Comparison of ENCODE assay signal across 19 cellular contexts in the genomic region with DNA sequence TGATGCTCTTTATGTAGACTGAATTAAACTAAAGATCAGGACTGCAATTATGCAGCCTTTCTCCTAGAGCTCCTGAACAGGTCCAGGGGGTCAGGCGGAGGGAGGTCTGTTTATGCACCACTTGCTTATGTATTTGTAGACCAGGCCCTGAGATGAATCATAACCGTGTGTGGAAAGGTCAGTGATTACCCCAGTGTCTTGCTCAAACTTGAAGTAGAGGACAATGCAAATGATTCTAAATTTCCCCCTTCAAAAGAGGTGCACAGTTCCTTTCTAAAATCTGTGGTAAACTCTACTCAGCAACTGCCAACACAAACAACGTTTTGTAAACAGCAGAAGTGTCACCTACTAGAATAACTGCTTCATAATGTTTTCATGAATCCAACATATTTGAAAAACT. TPM values are rescaled to one million over a fixed set of nuclear protein-coding genes. Genes with fewer than 3 reads are reported as not detected.
"Had no signal": no experiment of that assay in that cellular context is flagged by ENCODE, and none has a peak within 500 bp of the region (broad histone marks: within the 10 kb centered on the region; RNA-seq: fewer than 3 reads in every experiment).

No MANE protein-coding gene starts in this region.

- H3K27me3 ChIP-seq: body of pancreas, colonic mucosa, gastrocnemius medialis, tibial nerve had no signal

- H3K27ac Mint-ChIP-seq: activated CD4-positive, alpha-beta T cell treated with anti-CD3 and anti-CD28 coated beads, Interleukin-2, amount 10 ng/mL, durations not matched to agents 7 days and 5 days; activated CD8-positive, alpha-beta T cell treated with anti-CD3 and anti-CD28 coated beads, Interleukin-2, amount 10 ng/mL, durations not matched to agents 7 days and 5 days; activated naive CD4-positive, alpha-beta T cell treated with anti-CD3 and anti-CD28 coated beads for 36 hours; activated T-cell treated with anti-CD3 and anti-CD28 coated beads, Interleukin-2, amount 50 U/mL, for 24 hours; activated T-helper 2 cell treated with anti-CD3 and anti-CD28 coated beads, Interferon-gamma antibody, Interleukin-2, Interleukin-4, amounts not matched to agents 10 μg/mL and 5 μg/mL and 100 μg/mL, durations not matched to agents 14 hours and 24 hours and 36 hours; stimulated activated naive CD8-positive, alpha-beta T cell treated with anti-CD3 and anti-CD28 coated beads, Interleukin-15, Interleukin-2, amounts not matched to agents 100 ng/mL and 50 ng/mL, for 24 hours had no signal

- H3K4me3 Mint-ChIP-seq: activated CD4-positive, alpha-beta T cell treated with anti-CD3 and anti-CD28 coated beads, Interleukin-2, amount 10 ng/mL, durations not matched to agents 7 days and 5 days; activated CD8-positive, alpha-beta T cell treated with anti-CD3 and anti-CD28 coated beads, Interleukin-2, amount 10 ng/mL, durations not matched to agents 7 days and 5 days; activated naive CD4-positive, alpha-beta T cell treated with anti-CD3 and anti-CD28 coated beads for 36 hours; activated T-cell treated with anti-CD3 and anti-CD28 coated beads, Interleukin-2, amount 50 U/mL, for 24 hours; stimulated activated naive CD8-positive, alpha-beta T cell treated with anti-CD3 and anti-CD28 coated beads, Interleukin-15, Interleukin-2, amounts not matched to agents 100 ng/mL and 50 ng/mL, for 24 hours had no signal

- H3K9me3 ChIP-seq: body of pancreas, colonic mucosa, gastrocnemius medialis, left ventricle myocardium inferior, tibial nerve had no signal

- H3K9me3 Mint-ChIP-seq: activated CD4-positive, alpha-beta T cell treated with anti-CD3 and anti-CD28 coated beads, Interleukin-2, amount 10 ng/mL, durations not matched to agents 7 days and 5 days; activated naive CD4-positive, alpha-beta T cell treated with anti-CD3 and anti-CD28 coated beads for 36 hours; activated T-cell treated with anti-CD3 and anti-CD28 coated beads, Interleukin-2, amount 50 U/mL, for 24 hours; activated T-helper 2 cell treated with anti-CD3 and anti-CD28 coated beads, Interferon-gamma antibody, Interleukin-2, Interleukin-4, amounts not matched to agents 10 μg/mL and 5 μg/mL and 100 μg/mL, durations not matched to agents 14 hours and 24 hours and 36 hours; stimulated activated naive CD8-positive, alpha-beta T cell treated with anti-CD3 and anti-CD28 coated beads, Interleukin-15, Interleukin-2, amounts not matched to agents 100 ng/mL and 50 ng/mL, for 24 hours had no signal

- H3K4me1 Mint-ChIP-seq: activated CD4-positive, alpha-beta T cell treated with anti-CD3 and anti-CD28 coated beads, Interleukin-2, amount 10 ng/mL, durations not matched to agents 7 days and 5 days had no signal

- DNase-seq: activated CD4-positive, alpha-beta T cell treated with anti-CD3 and anti-CD28 coated beads, Interleukin-2, amount 10 ng/mL, durations not matched to agents 7 days and 5 days; activated CD8-positive, alpha-beta T cell treated with anti-CD3 and anti-CD28 coated beads, Interleukin-2, amount 10 ng/mL, durations not matched to agents 7 days and 5 days; activated naive CD4-positive, alpha-beta T cell treated with anti-CD3 and anti-CD28 coated beads for 36 hours; activated T-cell treated with anti-CD3 and anti-CD28 coated beads, Interleukin-2, amount 50 U/mL, for 24 hours; body of pancreas; central memory CD4-positive, alpha-beta T cell; colonic mucosa; gastrocnemius medialis; head of caudate nucleus; left ventricle myocardium inferior; occipital lobe; retina; stimulated activated CD4-positive, alpha-beta T cell treated with anti-CD3 and anti-CD28 coated beads, Interleukin-12 subunit alpha, Interleukin-12 subunit beta, amount 100 ng/mL, for 4 hours; stimulated activated CD4-positive, alpha-beta T cell treated with anti-CD3 and anti-CD28 coated beads, Interleukin-2, amount 100 ng/mL, for 24 hours; T1000 had no signal

- H3K36me3 ChIP-seq: colonic mucosa, gastrocnemius medialis, left ventricle myocardium inferior, tibial nerve had no signal

- H3K4me3 ChIP-seq: body of pancreas, colonic mucosa, gastrocnemius medialis, left ventricle myocardium inferior, tibial nerve had no signal

- ATAC-seq: activated CD8-positive, alpha-beta T cell treated with anti-CD3 and anti-CD28 coated beads, Interleukin-2, amount 10 ng/mL, durations not matched to agents 7 days and 5 days; body of pancreas; esophagus mucosa; gastrocnemius medialis had no signal

RNA-seq across cellular contexts. Expression of a gene that starts 13.0 kb away (rescaled TPM):
- total RNA-seq: activated CD8-positive, alpha-beta T cell treated with anti-CD3 and anti-CD28 coated beads, Interleukin-2, amount 10 ng/mL, durations not matched to agents 7 days and 5 days had no signal
